ENCODE assay signal across 28 cellular contexts in genomic region chr20:21575981-21576740, GRCh38.
"Had no signal": no experiment of that assay in that cellular context is flagged by ENCODE, and none has a peak within 500 bp of the region (broad histone marks: within the 10 kb centered on the region; RNA-seq: fewer than 3 reads in every experiment).

No MANE protein-coding gene starts in this region.

- H3K36me3 ChIP-seq: adrenal gland, brain microvascular endothelial cell, breast epithelium had no signal

- H3K27me3 ChIP-seq: adrenal gland, body of pancreas, brain microvascular endothelial cell had no signal

- DNase-seq: activated B cell treated with CpG ODN at 0.5 μM for 24 hours; activated CD4-positive, alpha-beta memory T cell treated with anti-CD3 and anti-CD28 coated beads for 36 hours; activated CD4-positive, alpha-beta T cell treated with anti-CD3 and anti-CD28 coated beads for 4 hours; activated CD4-positive, alpha-beta T cell treated with anti-CD3 and anti-CD28 coated beads, Interleukin-2, amount 10 ng/mL, durations not matched to agents 24 days and 14 days; activated CD4-positive, alpha-beta T cell treated with anti-CD3 and anti-CD28 coated beads, Interleukin-2, amount 50 U/mL, for 1 hour; activated CD4-positive, alpha-beta T cell treated with anti-CD3 and anti-CD28 coated beads, Interleukin-2, amount 50 U/mL, for 4 hours; activated CD4-positive, CD25-positive, alpha-beta regulatory T cell treated with anti-CD3 and anti-CD28 coated beads, Interleukin-2, amount 50 U/mL, for 72 hours; activated CD8-positive, alpha-beta memory T cell treated with anti-CD3 and anti-CD28 coated beads, Interleukin-2, amount 50 U/mL, for 4 hours; activated CD8-positive, alpha-beta T cell treated with anti-CD3 and anti-CD28 coated beads for 36 hours; activated effector memory CD4-positive, alpha-beta T cell treated with anti-CD3 and anti-CD28 coated beads, Interleukin-2, amount 50 U/mL, for 16 hours; activated gamma-delta T cell treated with Interleukin-2 at 50 U/mL for 16 hours; activated naive CD4-positive, alpha-beta T cell; activated naive CD4-positive, alpha-beta T cell treated with anti-CD3 and anti-CD28 coated beads, Interleukin-2, amount 50 U/mL, for 16 hours; activated naive CD8-positive, alpha-beta T cell treated with anti-CD3 and anti-CD28 coated beads for 36 hours; activated T-cell treated with anti-CD3 and anti-CD28 coated beads for 4 hours; activated T-cell treated with anti-CD3 and anti-CD28 coated beads, Interleukin-2, amount 50 U/mL, for 1 hour; activated T-cell treated with anti-CD3 and anti-CD28 coated beads, Interleukin-2, amount 50 U/mL, for 4 hours; activated T-cell treated with anti-CD3 and anti-CD28 coated beads, Interleukin-2, amount 50 U/mL, for 72 hours; adrenal gland; amniotic stem cell; aorta; body of pancreas; brain microvascular endothelial cell; central memory CD4-positive, alpha-beta T cell; T-helper 2 cell; T-helper 9 cell had no signal

- H3K27ac ChIP-seq: adrenal gland, body of pancreas, brain microvascular endothelial cell, breast epithelium, VCaP had no signal

- H3K4me1 ChIP-seq: adrenal gland, body of pancreas, breast epithelium had no signal

- H3K4me3 ChIP-seq: adrenal gland, body of pancreas, breast epithelium had no signal

- H3K9me3 ChIP-seq: adrenal gland, body of pancreas, breast epithelium had no signal
